In genomic region chr1:81808760-81809159, GRCh38 we compare ENCODE assay signal across 11 cellular contexts. TPM values are rescaled to one million over a fixed set of nuclear protein-coding genes. Genes with fewer than 3 reads are reported as not detected.
DNase-seq lines count a peak whose midpoint lies in the region; ATAC-seq and TF ChIP-seq lines count a peak whose summit lies in the region.
"Had no signal": no experiment of that assay in that cellular context is flagged by ENCODE, and none has a peak within 500 bp of the region (broad histone marks: within the 10 kb centered on the region; RNA-seq: fewer than 3 reads in every experiment).

No MANE protein-coding gene starts in this region.

- POLR2A ChIA-PET in activated CD8-positive, alpha-beta T cell treated with anti-CD3 and anti-CD28 coated beads for 36 hours (lab: Charles Lee), result no interaction called here
- POLR2A ChIA-PET in activated CD4-positive, alpha-beta T cell treated with anti-CD3 and anti-CD28 coated beads for 36 hours (lab: Charles Lee), result no interaction called here

- H3K4me3 Mint-ChIP-seq in type B pancreatic cell, result peak overlapping the region; percentile 57
- H3K4me3 Mint-ChIP-seq in activated CD8-positive, alpha-beta T cell treated with anti-CD3 and anti-CD28 coated beads for 36 hours, result no peak overlapping the region
- no peak overlapping the region for H3K4me3 Mint-ChIP-seq in activated CD4-positive, alpha-beta T cell treated with anti-CD3 and anti-CD28 coated beads for 36 hours
- no peak overlapping the region for H3K4me3 Mint-ChIP-seq in stimulated activated naive CD8-positive, alpha-beta T cell treated with anti-CD3 and anti-CD28 coated beads, Interleukin-15, amount 100 ng/mL, for 72 hours

- ATAC-seq in heart right ventricle, result peak in 7 of 8 donors; percentile 20 to 65 (median 52)
- ATAC-seq in activated CD8-positive, alpha-beta T cell treated with anti-CD3 and anti-CD28 coated beads for 36 hours, result no peak
- no peak for ATAC-seq in activated CD4-positive, alpha-beta T cell treated with anti-CD3 and anti-CD28 coated beads for 36 hours
- ATAC-seq in stimulated activated naive CD8-positive, alpha-beta T cell treated with anti-CD3 and anti-CD28 coated beads, Interleukin-15, amount 100 ng/mL, for 72 hours, result no peak

- peak overlapping the region in 8 of 10 donors; percentile 0 to 36 (median 27) for H3K4me3 ChIP-seq in heart right ventricle
- peak overlapping the region; percentile 20 for H3K4me3 ChIP-seq in WERI-Rb-1 (ENCODE audit: low read depth, low read length)
- H3K4me3 ChIP-seq: lung, skin epidermis had no signal

- TF ChIP-seq CTCF in heart right ventricle (IDR thresholded peaks at IDR 0.05) (peak in 5 of 9 donors; percentile 13 to 47 (median 29)), WERI-Rb-1 (IDR thresholded peaks at IDR 0.05; ENCODE audit: low read depth, low read length) (0 out of 2 replicates have a peak, but pooled peaks have one; percentile 8), type B pancreatic cell (conservative IDR thresholded peaks at IDR 0.05) (peak; percentile 55)
- TF ChIP-seq CTCF in activated CD8-positive, alpha-beta T cell treated with anti-CD3 and anti-CD28 coated beads for 36 hours (IDR thresholded peaks at IDR 0.05), result no peak

- no peaks in the 10 kb centered on the region for H3K9me3 Mint-ChIP-seq in type B pancreatic cell
- H3K9me3 Mint-ChIP-seq in activated CD8-positive, alpha-beta T cell treated with anti-CD3 and anti-CD28 coated beads for 36 hours, result no peaks in the 10 kb centered on the region
- H3K9me3 Mint-ChIP-seq in activated CD4-positive, alpha-beta T cell treated with anti-CD3 and anti-CD28 coated beads for 36 hours (ENCODE audit: low read depth), result no peaks in the 10 kb centered on the region
- no peaks in the 10 kb centered on the region for H3K9me3 Mint-ChIP-seq in stimulated activated naive CD8-positive, alpha-beta T cell treated with anti-CD3 and anti-CD28 coated beads, Interleukin-15, amount 100 ng/mL, for 72 hours

- intact Hi-C loops in heart right ventricle (cut with DNase I), result loop anchor here in 6 of 10 donors (5.0 to 10.0 kb wide), 8 partner anchors 126 to 504 kb away; no protein-coding TSS in a partner anchor
- intact Hi-C loops in cardiac septum (cut with DNase I), result loop anchor here (10.0 kb wide), 1 partner anchor 394 kb away; no protein-coding TSS in a partner anchor
- intact Hi-C loops in activated CD8-positive, alpha-beta T cell treated with anti-CD3 and anti-CD28 coated beads for 36 hours (cut with micrococcal nuclease), result loop anchor here (10.0 kb wide), 1 partner anchor 64 kb away; no protein-coding TSS in a partner anchor
- intact Hi-C loops in activated CD4-positive, alpha-beta T cell treated with anti-CD3 and anti-CD28 coated beads for 36 hours (cut with DNase I, micrococcal nuclease), result no loop called here

- peaks cover 0 to 100% (median 74%) of the 10 kb centered on the region in 9 donors for H3K4me1 ChIP-seq in heart right ventricle

- DNase-seq in heart right ventricle (no peak), cardiac septum (ENCODE audit: low spot score) (no peak), WERI-Rb-1 (peak; percentile 54), kidney tubule cell (ENCODE audit: low spot score) (peak; percentile 57), type B pancreatic cell (ENCODE audit: extremely low spot score, unreplicated experiment) (no peak)
- no peak for DNase-seq in activated CD8-positive, alpha-beta T cell treated with anti-CD3 and anti-CD28 coated beads for 36 hours
- no peak for DNase-seq in activated CD4-positive, alpha-beta T cell treated with anti-CD3 and anti-CD28 coated beads for 36 hours
- DNase-seq in stimulated activated naive CD8-positive, alpha-beta T cell treated with anti-CD3 and anti-CD28 coated beads, Interleukin-15, amount 100 ng/mL, for 72 hours, result no peak
- DNase-seq: activated CD4-positive, alpha-beta T cell treated with anti-CD3 and anti-CD28 coated beads, Interleukin-2, amount 50 U/mL, for 48 hours had no signal

- peaks cover 0 to 8% (median 0%) of the 10 kb centered on the region in 7 donors for H3K27me3 ChIP-seq in heart right ventricle
- no peaks in the 10 kb centered on the region for H3K27me3 ChIP-seq in WERI-Rb-1 (ENCODE audit: insufficient read depth, low read depth, severe bottlenecking)

- no peak overlapping the region for H3K27ac Mint-ChIP-seq in type B pancreatic cell
- H3K27ac Mint-ChIP-seq in activated CD8-positive, alpha-beta T cell treated with anti-CD3 and anti-CD28 coated beads for 36 hours, result no peak overlapping the region
- no peak overlapping the region for H3K27ac Mint-ChIP-seq in activated CD4-positive, alpha-beta T cell treated with anti-CD3 and anti-CD28 coated beads for 36 hours
- no peak overlapping the region for H3K27ac Mint-ChIP-seq in stimulated activated naive CD8-positive, alpha-beta T cell treated with anti-CD3 and anti-CD28 coated beads, Interleukin-15, amount 100 ng/mL, for 72 hours

- H3K4me1 Mint-ChIP-seq in type B pancreatic cell (ENCODE audit: unreplicated experiment), result peaks cover 52% of the 10 kb centered on the region
- no peaks in the 10 kb centered on the region for H3K4me1 Mint-ChIP-seq in activated CD8-positive, alpha-beta T cell treated with anti-CD3 and anti-CD28 coated beads for 36 hours (ENCODE audit: low read depth)
- no peaks in the 10 kb centered on the region for H3K4me1 Mint-ChIP-seq in activated CD4-positive, alpha-beta T cell treated with anti-CD3 and anti-CD28 coated beads for 36 hours
- no peaks in the 10 kb centered on the region for H3K4me1 Mint-ChIP-seq in stimulated activated naive CD8-positive, alpha-beta T cell treated with anti-CD3 and anti-CD28 coated beads, Interleukin-15, amount 100 ng/mL, for 72 hours

- peak overlapping the region in 6 of 10 donors; percentile 11 to 59 (median 41) for H3K27ac ChIP-seq in heart right ventricle
- H3K27ac ChIP-seq in WERI-Rb-1, result peak overlapping the region; percentile 96
- H3K27ac ChIP-seq: skin epidermis had no signal

- no peaks in the 10 kb centered on the region for H3K27me3 Mint-ChIP-seq in type B pancreatic cell
- peaks cover 12% of the 10 kb centered on the region for H3K27me3 Mint-ChIP-seq in activated CD8-positive, alpha-beta T cell treated with anti-CD3 and anti-CD28 coated beads for 36 hours
- H3K27me3 Mint-ChIP-seq in activated CD4-positive, alpha-beta T cell treated with anti-CD3 and anti-CD28 coated beads for 36 hours, result peaks cover 19% of the 10 kb centered on the region
- peaks cover 8% of the 10 kb centered on the region for H3K27me3 Mint-ChIP-seq in stimulated activated naive CD8-positive, alpha-beta T cell treated with anti-CD3 and anti-CD28 coated beads, Interleukin-15, amount 100 ng/mL, for 72 hours

- CTCF ChIA-PET in activated CD8-positive, alpha-beta T cell treated with anti-CD3 and anti-CD28 coated beads for 36 hours (lab: Charles Lee), result no interaction called here
- CTCF ChIA-PET in activated CD4-positive, alpha-beta T cell treated with anti-CD3 and anti-CD28 coated beads for 36 hours (lab: Charles Lee), result no interaction called here

- H3K36me3 ChIP-seq in heart right ventricle, result no peaks in the 10 kb centered on the region
- H3K36me3 ChIP-seq in WERI-Rb-1, result peaks cover 2% of the 10 kb centered on the region; the same call in 1 of the 2 replicates

- H3K36me3 Mint-ChIP-seq in type B pancreatic cell, result no peaks in the 10 kb centered on the region
- no peaks in the 10 kb centered on the region for H3K36me3 Mint-ChIP-seq in activated CD8-positive, alpha-beta T cell treated with anti-CD3 and anti-CD28 coated beads for 36 hours (ENCODE audit: low read depth)
- H3K36me3 Mint-ChIP-seq in activated CD4-positive, alpha-beta T cell treated with anti-CD3 and anti-CD28 coated beads for 36 hours (ENCODE audit: low read depth), result no peaks in the 10 kb centered on the region

- WGBS in heart right ventricle, 2 donors, result 14 to 25% methylated on average over 7 of the region's 7 CpGs

- H3K9me3 ChIP-seq in heart right ventricle (no peaks in the 10 kb centered on the region), WERI-Rb-1 (ENCODE audit: severe bottlenecking) (no peaks in the 10 kb centered on the region)

RNA-seq across cellular contexts. Expression of gene ADGRL2, which starts 8.0 kb away (rescaled TPM):
- total RNA-seq in heart right ventricle (10 to 100 TPM; 40.0 to 58.7 (median 49.3) TPM), cardiac septum (33.3 TPM), type B pancreatic cell (ENCODE audit: low replicate concordance) (96.3 and 103 TPM in 2 replicates)
- polyA plus RNA-seq in heart right ventricle, result 10 to 100 TPM; 22.2 to 26.9 TPM
- not detected for total RNA-seq in activated CD8-positive, alpha-beta T cell treated with anti-CD3 and anti-CD28 coated beads for 36 hours
- total RNA-seq in activated CD4-positive, alpha-beta T cell treated with anti-CD3 and anti-CD28 coated beads for 36 hours, result not detected

Comparison
In these comparisons a context has a peak if more than half of its experiments do, and no peak if none do; other contexts are left out.
1. ATAC-seq: peak in heart right ventricle (7 of 8); none in activated CD8-positive, alpha-beta T cell treated with anti-CD3 and anti-CD28 coated beads for 36 hours (single experiment), activated CD4-positive, alpha-beta T cell treated with anti-CD3 and anti-CD28 coated beads for 36 hours (single experiment) and stimulated activated naive CD8-positive, alpha-beta T cell treated with anti-CD3 and anti-CD28 coated beads, Interleukin-15, amount 100 ng/mL, for 72 hours (single experiment).
2. DNase-seq: peak in WERI-Rb-1 (single experiment) and kidney tubule cell (single experiment); none in heart right ventricle (0 of 2), cardiac septum (single experiment), type B pancreatic cell (single experiment), activated CD8-positive, alpha-beta T cell treated with anti-CD3 and anti-CD28 coated beads for 36 hours (single experiment), activated CD4-positive, alpha-beta T cell treated with anti-CD3 and anti-CD28 coated beads for 36 hours (single experiment) and stimulated activated naive CD8-positive, alpha-beta T cell treated with anti-CD3 and anti-CD28 coated beads, Interleukin-15, amount 100 ng/mL, for 72 hours (0 of 2).
3. RNA of gene ADGRL2, which starts 8.0 kb away (total RNA-seq): 96.3 to 103 TPM in type B pancreatic cell, 40.0 to 58.7 TPM in heart right ventricle and 33.3 TPM in cardiac septum (single experiment); not detected in activated CD8-positive, alpha-beta T cell treated with anti-CD3 and anti-CD28 coated beads for 36 hours and not detected in activated CD4-positive, alpha-beta T cell treated with anti-CD3 and anti-CD28 coated beads for 36 hours; every median in the first group is over 10 times any median in the second.
4. intact Hi-C loops: an anchor here in heart right ventricle (5.0 to 10.0 kb wide), cardiac septum (10.0 kb wide) and activated CD8-positive, alpha-beta T cell treated with anti-CD3 and anti-CD28 coated beads for 36 hours (10.0 kb wide); none called in activated CD4-positive, alpha-beta T cell treated with anti-CD3 and anti-CD28 coated beads for 36 hours.